ENCODE assay signal across 2 cellular contexts in genomic region chr12:92702754-92703679, GRCh38.
TF ChIP-seq lines count a peak whose summit lies in the region.

A gene with protein sequence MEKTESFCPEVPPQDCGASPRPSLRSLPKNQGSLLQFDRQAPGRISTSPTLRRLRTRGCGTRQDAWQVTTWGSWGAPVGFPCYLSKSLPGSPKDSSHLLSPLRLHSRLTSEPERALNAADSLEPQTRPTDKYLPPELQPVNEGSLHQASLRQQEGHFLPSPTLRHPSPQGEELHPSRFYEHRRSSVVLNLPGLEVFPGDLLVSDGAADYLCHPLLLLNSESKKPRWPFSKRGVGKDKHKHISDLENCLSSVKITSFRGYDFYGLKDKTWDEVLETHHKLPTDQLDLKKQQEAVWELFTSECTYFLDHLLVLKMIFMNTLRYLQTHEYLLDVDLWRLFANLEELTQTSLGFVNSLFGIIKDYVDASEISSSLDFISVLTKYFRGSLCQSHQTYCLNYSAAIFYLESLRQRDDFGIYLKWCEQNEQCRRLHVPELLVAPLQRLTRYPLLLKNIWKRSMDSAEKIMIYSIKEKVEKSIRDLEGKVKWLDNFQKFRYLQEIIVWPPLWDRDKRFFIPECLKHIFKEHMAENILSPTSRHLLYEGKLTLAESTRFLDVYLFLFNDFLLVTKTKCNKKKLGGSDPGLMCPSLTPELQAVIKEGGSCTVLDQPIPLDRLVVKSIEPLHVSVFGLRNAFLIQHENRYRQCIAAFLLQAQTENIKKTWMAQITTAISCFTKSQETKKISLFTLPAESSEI (plus strand): TSS chr12:92702989. CDS start chr12:92706632, 3,643 bp downstream.

TF ChIP-seq in H1, 55 proteins besides CTCF, POLR2A, EP300 and RAD21:
- TF ChIP-seq ATF3 (IDR thresholded peaks at IDR 0.05; ENCODE audit: insufficient read depth, low read depth, low read length) (no peak), ASH2L (IDR thresholded peaks at IDR 0.05; ENCODE audit: low read length) (no peak), PHF8 (conservative IDR thresholded peaks at IDR 0.05; ENCODE audit: low read depth, low read length) (no peak), SIN3A (conservative IDR thresholded peaks at IDR 0.05 in 1 of 2, IDR thresholded peaks at IDR 0.05 in 1 of 2; ENCODE audit: low read depth in 1 of 2, low read length in 2 of 2) (no peak), BACH1 (IDR thresholded peaks at IDR 0.05; ENCODE audit: low read length) (no peak), SUZ12 (IDR thresholded peaks at IDR 0.05; ENCODE audit: low read length) (no peak), RNF2 (IDR thresholded peaks at IDR 0.05; ENCODE audit: borderline replicate concordance, low read depth, low read length, missing control alignments, poor library complexity, severe bottlenecking) (no peak)
- TF ChIP-seq, protein P1, sequence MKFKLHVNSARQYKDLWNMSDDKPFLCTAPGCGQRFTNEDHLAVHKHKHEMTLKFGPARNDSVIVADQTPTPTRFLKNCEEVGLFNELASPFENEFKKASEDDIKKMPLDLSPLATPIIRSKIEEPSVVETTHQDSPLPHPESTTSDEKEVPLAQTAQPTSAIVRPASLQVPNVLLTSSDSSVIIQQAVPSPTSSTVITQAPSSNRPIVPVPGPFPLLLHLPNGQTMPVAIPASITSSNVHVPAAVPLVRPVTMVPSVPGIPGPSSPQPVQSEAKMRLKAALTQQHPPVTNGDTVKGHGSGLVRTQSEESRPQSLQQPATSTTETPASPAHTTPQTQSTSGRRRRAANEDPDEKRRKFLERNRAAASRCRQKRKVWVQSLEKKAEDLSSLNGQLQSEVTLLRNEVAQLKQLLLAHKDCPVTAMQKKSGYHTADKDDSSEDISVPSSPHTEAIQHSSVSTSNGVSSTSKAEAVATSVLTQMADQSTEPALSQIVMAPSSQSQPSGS (IDR thresholded peaks at IDR 0.05; ENCODE audit: low read length) = no peak
TF ChIP-seq in H1: peak in this region for 0.

TF ChIP-seq in SK-N-SH treated with all-trans-retinoic acid at 6 μM for 48 hours, 23 proteins besides CTCF, POLR2A, EP300 and RAD21:
- TF ChIP-seq GLIS3 (CRISPR knock-in tag; IDR thresholded peaks at IDR 0.05) (no peak), ZNF565 (CRISPR knock-in tag; conservative IDR thresholded peaks at IDR 0.05; ENCODE audit: low read depth) (no peak), PATZ1 (CRISPR knock-in tag; IDR thresholded peaks at IDR 0.05; ENCODE audit: borderline replicate concordance) (no peak), RARB (CRISPR knock-in tag; IDR thresholded peaks at IDR 0.05) (no peak), ZC3H10 (CRISPR knock-in tag; IDR thresholded peaks at IDR 0.05) (no peak), OSR1 (CRISPR knock-in tag; IDR thresholded peaks at IDR 0.05) (no peak), SNAI2 (CRISPR knock-in tag; IDR thresholded peaks at IDR 0.05) (no peak), BACH2 (CRISPR knock-in tag; IDR thresholded peaks at IDR 0.05; ENCODE audit: borderline replicate concordance) (no peak)
- TF ChIP-seq, protein P2, sequence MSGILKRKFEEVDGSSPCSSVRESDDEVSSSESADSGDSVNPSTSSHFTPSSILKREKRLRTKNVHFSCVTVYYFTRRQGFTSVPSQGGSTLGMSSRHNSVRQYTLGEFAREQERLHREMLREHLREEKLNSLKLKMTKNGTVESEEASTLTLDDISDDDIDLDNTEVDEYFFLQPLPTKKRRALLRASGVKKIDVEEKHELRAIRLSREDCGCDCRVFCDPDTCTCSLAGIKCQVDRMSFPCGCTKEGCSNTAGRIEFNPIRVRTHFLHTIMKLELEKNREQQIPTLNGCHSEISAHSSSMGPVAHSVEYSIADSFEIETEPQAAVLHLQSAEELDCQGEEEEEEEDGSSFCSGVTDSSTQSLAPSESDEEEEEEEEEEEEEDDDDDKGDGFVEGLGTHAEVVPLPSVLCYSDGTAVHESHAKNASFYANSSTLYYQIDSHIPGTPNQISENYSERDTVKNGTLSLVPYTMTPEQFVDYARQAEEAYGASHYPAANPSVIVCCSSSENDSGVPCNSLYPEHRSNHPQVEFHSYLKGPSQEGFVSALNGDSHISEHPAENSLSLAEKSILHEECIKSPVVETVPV (CRISPR knock-in tag; IDR thresholded peaks at IDR 0.05) = no peak
